13 cellular contexts compared by ENCODE assay signal in genomic region chr12:110246690-110247339, GRCh38. TPM values are rescaled to one million over a fixed set of nuclear protein-coding genes. Genes with fewer than 3 reads are reported as not detected.
DNase-seq lines count a peak whose midpoint lies in the region; ATAC-seq and TF ChIP-seq lines count a peak whose summit lies in the region.
"Had no signal": no experiment of that assay in that cellular context is flagged by ENCODE, and none has a peak within 500 bp of the region (broad histone marks: within the 10 kb centered on the region; RNA-seq: fewer than 3 reads in every experiment).

No MANE protein-coding gene starts in this region.

- ATAC-seq in right lobe of liver (peak in 3 of 4 donors; percentile 8 to 22 (median 16)), GM18505 (IDR thresholded peaks at IDR 0.05; ENCODE audit: unreplicated experiment) (no peak), GM19463 (IDR thresholded peaks at IDR 0.05; ENCODE audit: unreplicated experiment) (no peak)

- peaks cover 50 to 55% of the 10 kb centered on the region in 2 donors for H3K4me1 ChIP-seq in duodenal mucosa (ENCODE audit: control insufficient read depth in 1 of 2, insufficient read depth in 2 of 2, low read length in 2 of 2)
- H3K4me1 ChIP-seq in right lobe of liver, result peaks cover 0 to 52% (median 29%) of the 10 kb centered on the region in 4 donors
- peaks cover 22% of the 10 kb centered on the region for H3K4me1 ChIP-seq in smooth muscle cell (ENCODE audit: low read depth)
- H3K4me1 ChIP-seq: parathyroid adenoma had no signal

- no peaks in the 10 kb centered on the region for H3K36me3 Mint-ChIP-seq in activated CD4-positive, alpha-beta T cell treated with anti-CD3 and anti-CD28 coated beads, Interleukin-2, amount 10 ng/mL, durations not matched to agents 7 days and 5 days (ENCODE audit: low read depth)

- no peaks in the 10 kb centered on the region for H3F3A ChIP-seq in smooth muscle cell (ENCODE audit: low read depth)

- DNase-seq in ELF-1 (ENCODE audit: low read depth, low spot score) (peak; percentile 23), right lobe of liver (peak in 1 of 3 donors; percentile 59), smooth muscle cell (lab: John Stamatoyannopoulos, UW; ENCODE audit: unreplicated experiment) (no peak), NCI-H2227 treated with DMSO at 0.1 percent for 48 hours (lab: John Stamatoyannopoulos, UW) (no peak)
- no peak for DNase-seq in activated CD4-positive, alpha-beta T cell treated with anti-CD3 and anti-CD28 coated beads, Interleukin-2, amount 10 ng/mL, durations not matched to agents 7 days and 5 days
- DNase-seq: EL, erythroblast, MM.1S, NCI-H510A treated with DMSO at 0.1 percent for 48 hours had no signal

- no peaks in the 10 kb centered on the region for H3K9me3 Mint-ChIP-seq in activated CD4-positive, alpha-beta T cell treated with anti-CD3 and anti-CD28 coated beads, Interleukin-2, amount 10 ng/mL, durations not matched to agents 7 days and 5 days

- H3K79me2 ChIP-seq in smooth muscle cell (ENCODE audit: low read depth), result no peaks in the 10 kb centered on the region
- H3K79me2 ChIP-seq: parathyroid adenoma had no signal

- no peak for TF ChIP-seq CTCF in right lobe of liver (IDR thresholded peaks at IDR 0.05)
- no peak for TF ChIP-seq CTCF in smooth muscle cell (IDR thresholded peaks at IDR 0.05; ENCODE audit: borderline replicate concordance, insufficient read depth, poor library complexity, severe bottlenecking)

- H3K9me3 ChIP-seq in duodenal mucosa (ENCODE audit: control insufficient read depth in 1 of 2, low read length in 2 of 2) (no peaks in the 10 kb centered on the region), right lobe of liver (no peaks in the 10 kb centered on the region), smooth muscle cell (replicated peaks; ENCODE audit: low read depth) (no peaks in the 10 kb centered on the region)

- no peaks in the 10 kb centered on the region for H3K27me3 Mint-ChIP-seq in activated CD4-positive, alpha-beta T cell treated with anti-CD3 and anti-CD28 coated beads, Interleukin-2, amount 10 ng/mL, durations not matched to agents 7 days and 5 days

- intact Hi-C loops in right lobe of liver (cut with DNase I), result no loop called here

- no peak overlapping the region for H3K4me3 Mint-ChIP-seq in activated CD4-positive, alpha-beta T cell treated with anti-CD3 and anti-CD28 coated beads, Interleukin-2, amount 10 ng/mL, durations not matched to agents 7 days and 5 days

- no peaks in the 10 kb centered on the region for H3K4me1 Mint-ChIP-seq in activated CD4-positive, alpha-beta T cell treated with anti-CD3 and anti-CD28 coated beads, Interleukin-2, amount 10 ng/mL, durations not matched to agents 7 days and 5 days

- H3K27ac Mint-ChIP-seq in activated CD4-positive, alpha-beta T cell treated with anti-CD3 and anti-CD28 coated beads, Interleukin-2, amount 10 ng/mL, durations not matched to agents 7 days and 5 days, result no peak overlapping the region

- POLR2A ChIA-PET in activated CD4-positive, alpha-beta T cell treated with anti-CD3 and anti-CD28 coated beads, Interleukin-2, amount 10 ng/mL, durations not matched to agents 7 days and 5 days (lab: Charles Lee), result interaction anchor here (0.6 kb wide), 1 partner anchor 109 kb away, joined by 5 read pairs; no protein-coding TSS in a partner anchor

- H3K4me2 ChIP-seq in smooth muscle cell, result peak overlapping the region; percentile 1

- H4K20me1 ChIP-seq in smooth muscle cell (ENCODE audit: low read depth), result no peaks in the 10 kb centered on the region

- H3K4me3 ChIP-seq in duodenal mucosa (ENCODE audit: low read depth in 1 of 2, low read length in 2 of 2), result peak overlapping the region; percentile 19 to 52
- H3K4me3 ChIP-seq in right lobe of liver, result peak overlapping the region in 2 of 3 donors; percentile 3 to 24
- no peak overlapping the region for H3K4me3 ChIP-seq in smooth muscle cell

- 19% methylated on average over 4 of the region's 4 CpGs for WGBS in right lobe of liver (ENCODE audit: insufficient coverage, low coverage, low lambda C conversion rate, missing lambda C conversion rate)
- 74% methylated on average over 4 of the region's 4 CpGs for WGBS in smooth muscle cell (ENCODE audit: low lambda C conversion rate)

- H3K36me3 ChIP-seq in duodenal mucosa (ENCODE audit: control insufficient read depth in 1 of 2, insufficient read depth in 2 of 2, low read length in 2 of 2) (no peaks in the 10 kb centered on the region), right lobe of liver (no peaks in the 10 kb centered on the region), smooth muscle cell (ENCODE audit: low read depth) (no peaks in the 10 kb centered on the region)

- peak overlapping the region; percentile 86 for H3K27ac ChIP-seq in duodenal mucosa (ENCODE audit: low read depth, low read length)
- peak overlapping the region; percentile 49 to 93 (median 92) for H3K27ac ChIP-seq in right lobe of liver
- H3K27ac ChIP-seq in smooth muscle cell (ENCODE audit: low read depth), result peak overlapping the region; percentile 98
- H3K27ac ChIP-seq: parathyroid adenoma had no signal

- H2AFZ ChIP-seq in smooth muscle cell (ENCODE audit: low read depth), result no peak overlapping the region
- H2AFZ ChIP-seq: parathyroid adenoma had no signal

- TF ChIP-seq POLR2A in right lobe of liver (IDR thresholded peaks at IDR 0.05) (no peak), GM18505 (IDR thresholded peaks at IDR 0.05; ENCODE audit: borderline replicate concordance, extremely low read depth, insufficient read depth, insufficient read length) (no peak)

- peak overlapping the region; percentile 53 to 63 for H3K9ac ChIP-seq in duodenal mucosa (ENCODE audit: low read depth in 1 of 2, low read length in 2 of 2)
- peak overlapping the region; percentile 87 for H3K9ac ChIP-seq in smooth muscle cell (ENCODE audit: low read depth)
- H3K9ac ChIP-seq: parathyroid adenoma had no signal

- no peaks in the 10 kb centered on the region for H3K27me3 ChIP-seq in duodenal mucosa (ENCODE audit: control insufficient read depth in 1 of 2, insufficient read depth in 2 of 2, low read length in 2 of 2)
- H3K27me3 ChIP-seq in right lobe of liver, result no peaks in the 10 kb centered on the region
- no peaks in the 10 kb centered on the region for H3K27me3 ChIP-seq in smooth muscle cell (ENCODE audit: low read depth)

- CTCF ChIA-PET in activated CD4-positive, alpha-beta T cell treated with anti-CD3 and anti-CD28 coated beads, Interleukin-2, amount 10 ng/mL, durations not matched to agents 7 days and 5 days (lab: Charles Lee), result no interaction called here

RNA-seq across cellular contexts. Expression of gene ATP2A2, which starts 34.2 kb away (rescaled TPM):
- total RNA-seq in right lobe of liver, result 100 to 1,000 TPM in 4 of 6 experiments, 10 to 100 TPM in 2; 95.6 to 155 (median 113) TPM
- total RNA-seq in smooth muscle cell, result 103 and 104 TPM in 2 replicates
- 47.6 and 53.7 TPM in 2 replicates for polyA plus RNA-seq in smooth muscle cell
- 100 to 1,000 TPM; 126 to 131 TPM for total RNA-seq in activated CD4-positive, alpha-beta T cell treated with anti-CD3 and anti-CD28 coated beads, Interleukin-2, amount 10 ng/mL, durations not matched to agents 7 days and 5 days

Comparison
In these comparisons a context has a peak if more than half of its experiments do, and no peak if none do; other contexts are left out.
1. ATAC-seq: peak in right lobe of liver (3 of 4); none in GM18505 (single experiment) and GM19463 (single experiment).
2. Peak in every context shown above with its lines, with median percentiles within 50 percentile points of each other: H3K27ac ChIP-seq.